15 cellular contexts compared by ENCODE assay signal in the genomic region with DNA sequence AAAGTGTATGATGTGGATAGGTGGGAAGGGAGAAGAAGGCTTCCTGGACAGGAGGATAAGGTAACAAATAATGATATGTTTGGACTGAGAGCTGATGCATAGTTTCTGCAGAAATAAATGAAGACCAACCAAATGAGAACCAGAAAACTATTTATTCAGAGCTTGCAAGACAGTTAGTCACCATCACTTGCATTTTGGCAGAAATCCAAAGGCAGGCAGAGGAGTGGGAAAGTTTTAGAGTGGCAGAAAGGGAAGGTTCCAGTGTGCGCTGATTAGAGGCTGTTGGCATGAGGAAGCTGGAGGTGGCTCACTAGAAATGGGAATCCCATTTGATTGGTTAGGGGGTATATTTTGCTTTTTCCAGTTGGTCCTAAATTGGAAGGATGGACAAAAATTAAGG. TPM values are rescaled to one million over a fixed set of nuclear protein-coding genes. Genes with fewer than 3 reads are reported as not detected.
DNase-seq lines count a peak whose midpoint lies in the region; ATAC-seq and TF ChIP-seq lines count a peak whose summit lies in the region.
"Had no signal": no experiment of that assay in that cellular context is flagged by ENCODE, and none has a peak within 500 bp of the region (broad histone marks: within the 10 kb centered on the region; RNA-seq: fewer than 3 reads in every experiment).

No MANE protein-coding gene starts in this region.

- no peak overlapping the region for H2AK5ac ChIP-seq in mesenchymal stem cell (ENCODE audit: low read length, severe bottlenecking)

- no peaks in the 10 kb centered on the region for H3K36me3 Mint-ChIP-seq in activated B cell treated with CpG ODN at 0.5 μM for 24 hours (ENCODE audit: low read depth)
- H3K36me3 Mint-ChIP-seq: natural killer cell had no signal

- no peak overlapping the region for H4K8ac ChIP-seq in mesenchymal stem cell (ENCODE audit: low read length)

- no peak overlapping the region for H3K14ac ChIP-seq in mesenchymal stem cell (ENCODE audit: low read length in 2 of 2)

- H3K27me3 Mint-ChIP-seq in activated B cell treated with CpG ODN at 0.5 μM for 24 hours, result no peaks in the 10 kb centered on the region

- H3K9me3 Mint-ChIP-seq in activated B cell treated with CpG ODN at 0.5 μM for 24 hours, result no peaks in the 10 kb centered on the region
- H3K9me3 Mint-ChIP-seq: natural killer cell had no signal

- peaks cover 48% of the 10 kb centered on the region for H3K4me1 Mint-ChIP-seq in activated B cell treated with CpG ODN at 0.5 μM for 24 hours
- H3K4me1 Mint-ChIP-seq: natural killer cell had no signal

- no peaks in the 10 kb centered on the region for H3K79me1 ChIP-seq in mesenchymal stem cell (replicated peaks; ENCODE audit: low read length, poor library complexity, severe bottlenecking)

- DNase-seq in LHCN-M2 (ENCODE audit: low read depth) (peak; percentile 66), activated B cell treated with CpG ODN at 0.5 μM for 24 hours (no peak), mesenchymal stem cell (peak; percentile 36), NCI-H510A treated with DMSO at 0.1 percent for 48 hours (lab: John Stamatoyannopoulos, UW) (no peak), NCI-H1930 (lab: John Stamatoyannopoulos, UW) (no peak)
- no peak for DNase-seq in activated T-cell treated with anti-CD3 and anti-CD28 coated beads, Interleukin-2, amount 50 U/mL, for 48 hours
- DNase-seq: activated CD8-positive, alpha-beta T cell treated with anti-CD3 and anti-CD28 coated beads, Interleukin-2, amount 10 ng/mL, durations not matched to agents 7 days and 5 days; left ventricle myocardium inferior; natural killer cell; NCI-H1436 treated with DMSO at 0.1 percent for 48 hours; SHP77 treated with DMSO at 0.1 percent for 48 hours; stimulated activated CD4-positive, alpha-beta T cell treated with anti-CD3 and anti-CD28 coated beads, Interleukin-4, amount 100 ng/mL, for 1 hour; transverse colon had no signal

- TF ChIP-seq CTCF in DOHH2 (IDR thresholded peaks at IDR 0.05; ENCODE audit: low read depth, low read length, poor library complexity, severe bottlenecking) (no peak), activated B cell treated with CpG ODN at 0.5 μM for 24 hours (IDR thresholded peaks at IDR 0.05) (no peak)

- no peak for ATAC-seq in activated B cell treated with CpG ODN at 0.5 μM for 24 hours (ENCODE audit: low read depth)
- ATAC-seq: activated CD8-positive, alpha-beta T cell treated with anti-CD3 and anti-CD28 coated beads, Interleukin-2, amount 10 ng/mL, durations not matched to agents 7 days and 5 days; HepG2; natural killer cell had no signal

- peak overlapping the region; percentile 100 for H3K27ac Mint-ChIP-seq in activated B cell treated with CpG ODN at 0.5 μM for 24 hours
- H3K27ac Mint-ChIP-seq: activated CD8-positive, alpha-beta T cell treated with anti-CD3 and anti-CD28 coated beads, Interleukin-2, amount 10 ng/mL, durations not matched to agents 7 days and 5 days; natural killer cell had no signal

- no peaks in the 10 kb centered on the region for H3K79me2 ChIP-seq in DOHH2 (ENCODE audit: control insufficient read depth, low read length)

- intact Hi-C loops in activated B cell treated with CpG ODN at 0.5 μM for 24 hours (cut with micrococcal nuclease), result loop anchor here (5.0 to 10.0 kb wide), 3 partner anchors 159 to 1071 kb away; a partner anchor contains a TSS

- no peak overlapping the region for H3K4me3 ChIP-seq in DOHH2 (ENCODE audit: low read length)
- H3K4me3 ChIP-seq in mesenchymal stem cell (ENCODE audit: insufficient read depth in 1 of 2, low read depth in 1 of 2, low read length in 2 of 2), result no peak overlapping the region
- H3K4me3 ChIP-seq: left ventricle myocardium inferior, transverse colon had no signal

- H3F3A ChIP-seq in DOHH2 (ENCODE audit: control insufficient read depth, insufficient read depth), result peaks cover 16% of the 10 kb centered on the region

- no peak overlapping the region for H3K23ac ChIP-seq in mesenchymal stem cell (ENCODE audit: low read length in 2 of 2)

- no peak overlapping the region for H3K4ac ChIP-seq in mesenchymal stem cell (ENCODE audit: low read depth in 1 of 2, low read length in 2 of 2)

- H2BK15ac ChIP-seq in mesenchymal stem cell (ENCODE audit: low read depth, poor library complexity, severe bottlenecking), result no peak overlapping the region

- H3K36me3 ChIP-seq in DOHH2 (ENCODE audit: control insufficient read depth, low read length) (peaks cover 17% of the 10 kb centered on the region), mesenchymal stem cell (ENCODE audit: control insufficient read depth in 1 of 2, insufficient read depth in 2 of 2, low read depth in 1 of 2, low read length in 2 of 2) (no peaks in the 10 kb centered on the region)
- H3K36me3 ChIP-seq: left ventricle myocardium inferior, transverse colon had no signal

- 67% methylated on average over 1 of the region's 1 CpG for WGBS in mesenchymal stem cell

- no peak overlapping the region for H2BK120ac ChIP-seq in mesenchymal stem cell (ENCODE audit: low read depth, low read length)

- no peaks in the 10 kb centered on the region for H3K27me3 ChIP-seq in DOHH2 (ENCODE audit: control insufficient read depth, low read length)
- no peaks in the 10 kb centered on the region for H3K27me3 ChIP-seq in mesenchymal stem cell (ENCODE audit: control insufficient read depth in 1 of 2, insufficient read depth in 1 of 2, low read length in 2 of 2)
- H3K27me3 ChIP-seq: transverse colon had no signal

- no peak overlapping the region for H3K4me3 Mint-ChIP-seq in activated B cell treated with CpG ODN at 0.5 μM for 24 hours
- H3K4me3 Mint-ChIP-seq: activated CD8-positive, alpha-beta T cell treated with anti-CD3 and anti-CD28 coated beads, Interleukin-2, amount 10 ng/mL, durations not matched to agents 7 days and 5 days; natural killer cell had no signal

- no peaks in the 10 kb centered on the region for H3K9me3 ChIP-seq in DOHH2 (ENCODE audit: control insufficient read depth, insufficient read depth, low read length)
- H3K9me3 ChIP-seq in mesenchymal stem cell (ENCODE audit: control insufficient read depth, low read length), result no peaks in the 10 kb centered on the region
- H3K9me3 ChIP-seq: transverse colon had no signal

- H3K9ac ChIP-seq in mesenchymal stem cell (ENCODE audit: low read length), result no peak overlapping the region

- H3K9me2 ChIP-seq in DOHH2 (replicated peaks; ENCODE audit: control insufficient read depth, low read length), result no peaks in the 10 kb centered on the region

- H3K4me1 ChIP-seq in DOHH2 (ENCODE audit: control insufficient read depth, low read length), result peaks cover 62% of the 10 kb centered on the region
- no peaks in the 10 kb centered on the region for H3K4me1 ChIP-seq in mesenchymal stem cell (ENCODE audit: control insufficient read depth, insufficient read depth, low read depth, low read length)
- H3K4me1 ChIP-seq: transverse colon had no signal

- no peak overlapping the region for H2BK12ac ChIP-seq in mesenchymal stem cell (ENCODE audit: low read length in 2 of 2)

- POLR2A ChIA-PET in activated B cell treated with CpG ODN at 0.5 μM for 24 hours (lab: Charles Lee), result interaction anchor here (2.8 to 6.3 kb wide), 3 partner anchors 13 to 74 kb away, joined by 9 to 149 read pairs (median 50); a partner anchor contains a TSS

- H4K91ac ChIP-seq in mesenchymal stem cell (ENCODE audit: low read length), result no peak overlapping the region

- no peak overlapping the region for H2BK5ac ChIP-seq in mesenchymal stem cell (ENCODE audit: low read depth, low read length, poor library complexity, severe bottlenecking)

- no peak overlapping the region for H2AFZ ChIP-seq in mesenchymal stem cell (ENCODE audit: low read depth, low read length)

- no peak overlapping the region for H3K18ac ChIP-seq in mesenchymal stem cell (ENCODE audit: low read depth in 1 of 2, low read length in 2 of 2)

- H3K27ac ChIP-seq in DOHH2 (ENCODE audit: low read depth, low read length), result peak overlapping the region; percentile 89
- H3K27ac ChIP-seq in mesenchymal stem cell (ENCODE audit: low read length, poor library complexity, severe bottlenecking), result no peak overlapping the region
- H3K27ac ChIP-seq: transverse colon had no signal

- H4K20me1 ChIP-seq in DOHH2 (ENCODE audit: control insufficient read depth, insufficient read depth, low read depth, low read length), result no peaks in the 10 kb centered on the region

- CTCF ChIA-PET in activated B cell treated with CpG ODN at 0.5 μM for 24 hours (lab: Charles Lee), result interaction anchor here (1.6 kb wide), 2 partner anchors 58 to 161 kb away, joined by 4 to 15 read pairs; no protein-coding TSS in a partner anchor

- peak overlapping the region; percentile 69; the same call in 1 of the 2 replicates for H3K4me2 ChIP-seq in DOHH2 (ENCODE audit: low read length)
- no peak overlapping the region for H3K4me2 ChIP-seq in mesenchymal stem cell (ENCODE audit: low read length, poor library complexity, severe bottlenecking)

RNA-seq across cellular contexts. Expression of a gene that starts 13.0 kb away (rescaled TPM):
- total RNA-seq in LHCN-M2 (2014; rRNA removed) (7.6 and 15.0 TPM in 2 replicates), activated B cell treated with CpG ODN at 0.5 μM for 24 hours (0.69 and 0.75 TPM in 2 replicates)
- 52.3 TPM for polyA plus RNA-seq in LHCN-M2 (2012)
- 0.08 TPM for polyA plus RNA-seq in mesenchymal stem cell (2013, experiment 1 of 2)
- 0.08 TPM for polyA plus RNA-seq in mesenchymal stem cell (2013, experiment 2 of 2)
- total RNA-seq: activated CD8-positive, alpha-beta T cell treated with anti-CD3 and anti-CD28 coated beads, Interleukin-2, amount 10 ng/mL, durations not matched to agents 7 days and 5 days; HepG2 had no signal
- polyA plus RNA-seq: HepG2 had no signal

Comparison
In these comparisons a context has a peak if more than half of its experiments do, and no peak if none do; other contexts are left out.
1. DNase-seq: peak in LHCN-M2 (single experiment) and mesenchymal stem cell (single experiment); none in activated B cell treated with CpG ODN at 0.5 μM for 24 hours (single experiment), activated T-cell treated with anti-CD3 and anti-CD28 coated beads, Interleukin-2, amount 50 U/mL, for 48 hours (0 of 2), NCI-H510A treated with DMSO at 0.1 percent for 48 hours (single experiment) and NCI-H1930 (0 of 2).